In the genomic region with DNA sequence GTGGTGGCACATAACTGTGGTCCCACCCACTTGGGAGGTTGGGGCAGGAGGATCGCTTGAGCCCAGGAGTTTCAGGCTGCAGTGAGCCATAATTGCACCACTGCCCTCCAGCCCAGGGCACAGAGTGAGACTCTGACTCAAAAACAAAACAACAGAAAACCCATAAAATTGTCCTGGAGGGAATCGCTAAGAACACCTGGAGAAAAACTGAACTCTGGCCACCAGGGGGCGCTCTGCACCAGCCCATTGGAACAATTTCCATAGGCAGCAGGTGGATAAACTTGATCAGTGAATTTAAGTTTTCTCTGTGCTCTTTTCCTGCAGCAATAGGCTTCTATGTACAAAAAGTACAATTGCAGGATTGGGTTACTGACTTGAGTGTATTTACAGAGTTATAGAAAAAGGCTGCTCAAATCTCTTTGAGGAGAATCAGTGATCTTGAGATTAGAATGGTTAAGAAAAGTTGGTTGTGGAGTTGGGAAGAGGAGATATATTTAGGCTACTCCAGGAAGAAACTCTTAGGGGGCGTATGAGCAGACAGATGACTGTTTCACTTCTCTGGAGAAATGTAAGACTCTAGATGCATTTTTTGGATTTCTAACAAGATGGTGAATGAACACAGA, we compare ENCODE assay signal across 8 cellular contexts.
A peak's percentile ranks its signal among the peaks of the same experiment; 100 is the strongest.
DNase-seq lines count a peak whose midpoint lies in the region; ATAC-seq and TF ChIP-seq lines count a peak whose summit lies in the region.

No MANE protein-coding gene starts in this region.

- H3K4me1 ChIP-seq in ascending aorta = no peaks in the 10 kb centered on the region
- no peaks in the 10 kb centered on the region for H3K4me1 ChIP-seq in smooth muscle cell (ENCODE audit: low read depth)

- TF ChIP-seq CTCF in SU-DHL-6 (IDR thresholded peaks at IDR 0.05; ENCODE audit: insufficient read depth, low read length, poor library complexity, severe bottlenecking) (peak; percentile 98), ascending aorta (IDR thresholded peaks at IDR 0.05) (peak; percentile 74 to 94 (median 90)), smooth muscle cell (IDR thresholded peaks at IDR 0.05; ENCODE audit: borderline replicate concordance, insufficient read depth, poor library complexity, severe bottlenecking) (peak; percentile 100)

- no peaks in the 10 kb centered on the region for H3K36me3 ChIP-seq in SU-DHL-6 (ENCODE audit: low read length)
- H3K36me3 ChIP-seq in ascending aorta = no peaks in the 10 kb centered on the region
- no peaks in the 10 kb centered on the region for H3K36me3 ChIP-seq in smooth muscle cell (ENCODE audit: low read depth)

- H3K4me2 ChIP-seq in SU-DHL-6 (ENCODE audit: low read depth, low read length, poor library complexity, severe bottlenecking) (no peak overlapping the region), smooth muscle cell (no peak overlapping the region)

- H3K79me2 ChIP-seq in SU-DHL-6 (ENCODE audit: insufficient read depth, low read length) = no peaks in the 10 kb centered on the region
- H3K79me2 ChIP-seq in smooth muscle cell (ENCODE audit: low read depth) = no peaks in the 10 kb centered on the region

- H3K9ac ChIP-seq in SU-DHL-6 (ENCODE audit: low read length) = no peak overlapping the region
- H3K9ac ChIP-seq in smooth muscle cell (ENCODE audit: low read depth) = no peak overlapping the region

- H4K20me1 ChIP-seq in SU-DHL-6 (ENCODE audit: low read depth, low read length) = no peaks in the 10 kb centered on the region
- no peaks in the 10 kb centered on the region for H4K20me1 ChIP-seq in smooth muscle cell (ENCODE audit: low read depth)

- no peak overlapping the region for H3K4me3 ChIP-seq in SU-DHL-6 (ENCODE audit: insufficient read depth, low read length, poor library complexity, severe bottlenecking)
- no peak overlapping the region for H3K4me3 ChIP-seq in ascending aorta
- no peak overlapping the region for H3K4me3 ChIP-seq in smooth muscle cell

- H3F3A ChIP-seq in SU-DHL-6 (ENCODE audit: insufficient read depth) (no peaks in the 10 kb centered on the region), smooth muscle cell (ENCODE audit: low read depth) (no peaks in the 10 kb centered on the region)

- H3K9me2 ChIP-seq in SU-DHL-6 (replicated peaks; ENCODE audit: insufficient read depth, low read length) = no peaks in the 10 kb centered on the region

- H3K27ac ChIP-seq in SU-DHL-6 (ENCODE audit: low read depth, low read length) = no peak overlapping the region
- H3K27ac ChIP-seq in ascending aorta = no peak overlapping the region
- no peak overlapping the region for H3K27ac ChIP-seq in smooth muscle cell (ENCODE audit: low read depth)

- intact Hi-C loops in ascending aorta (cut with DNase I) = loop anchor here (1.0 kb wide), 1 partner anchor 876 kb away; no protein-coding TSS in a partner anchor

- WGBS in smooth muscle cell (ENCODE audit: low lambda C conversion rate) = 15% methylated on average over 4 of the region's 4 CpGs

- no peak overlapping the region for H2AFZ ChIP-seq in SU-DHL-6 (ENCODE audit: low read depth, low read length, severe bottlenecking)
- H2AFZ ChIP-seq in smooth muscle cell (ENCODE audit: low read depth) = no peak overlapping the region

- peak; percentile 77 for DNase-seq in GM03348 (ENCODE audit: low spot score)
- peak; percentile 29 for DNase-seq in MV-4-11 (lab: John Stamatoyannopoulos, UW)
- DNase-seq in ascending aorta (ENCODE audit: low spot score in 2 of 2) = peak in 1 of 2 donors; percentile 76
- DNase-seq in iPS DF 19.7 (ENCODE audit: low read depth, low spot score) = peak; percentile 52
- peak; percentile 50 for DNase-seq in smooth muscle cell (lab: John Stamatoyannopoulos, UW; ENCODE audit: unreplicated experiment)
- DNase-seq in NCI-H226 = no peak

- ATAC-seq in GM21526 (IDR thresholded peaks at IDR 0.05; ENCODE audit: low FRiP score, unreplicated experiment) = no peak

- H3K9me3 ChIP-seq in SU-DHL-6 (ENCODE audit: insufficient read depth, low read length) (no peaks in the 10 kb centered on the region), ascending aorta (no peaks in the 10 kb centered on the region), smooth muscle cell (replicated peaks; ENCODE audit: low read depth) (no peaks in the 10 kb centered on the region)

- no peaks in the 10 kb centered on the region for H3K27me3 ChIP-seq in SU-DHL-6 (ENCODE audit: low read length)
- H3K27me3 ChIP-seq in ascending aorta = no peaks in the 10 kb centered on the region
- H3K27me3 ChIP-seq in smooth muscle cell (ENCODE audit: low read depth) = no peaks in the 10 kb centered on the region
